In genomic region chr11:7077101-7077500, GRCh38 we compare ENCODE assay signal across 28 cellular contexts. TPM values are rescaled to one million over a fixed set of nuclear protein-coding genes. Genes with fewer than 3 reads are reported as not detected.
DNase-seq lines count a peak whose midpoint lies in the region; ATAC-seq, FAIRE-seq and TF ChIP-seq lines count a peak whose summit lies in the region.
"Had no signal": no experiment of that assay in that cellular context is flagged by ENCODE, and none has a peak within 500 bp of the region (broad histone marks: within the 10 kb centered on the region; RNA-seq: fewer than 3 reads in every experiment).

No MANE protein-coding gene starts in this region.

- H3K4me1 Mint-ChIP-seq in H9 (peaks cover 10 to 12% of the 10 kb centered on the region in 2 experiments), WTC11 (peaks cover 36% of the 10 kb centered on the region)
- no peaks in the 10 kb centered on the region for H3K4me1 Mint-ChIP-seq in activated T-helper 1 cell treated with anti-CD3 and anti-CD28 coated beads, Interleukin-12 subunit alpha, Interleukin-12 subunit beta, Interleukin-2, Interleukin-4 antibody, amounts not matched to agents 30 ng/mL and 10 ng/mL and 1 ng/mL, durations not matched to agents 14 hours and 24 hours and 36 hours (ENCODE audit: low read depth)
- H3K4me1 Mint-ChIP-seq in stimulated activated naive CD8-positive, alpha-beta T cell treated with anti-CD3 and anti-CD28 coated beads, Interleukin-15, amount 100 ng/mL, for 72 hours, result no peaks in the 10 kb centered on the region
- H3K4me1 Mint-ChIP-seq: activated CD4-positive, alpha-beta T cell treated with anti-CD3 and anti-CD28 coated beads, Interleukin-2, amount 10 ng/mL, durations not matched to agents 7 days and 5 days; activated CD8-positive, alpha-beta memory T cell treated with anti-CD3 and anti-CD28 coated beads, Interleukin-2, amount 10 ng/mL, durations not matched to agents 7 days and 5 days; activated naive CD8-positive, alpha-beta T cell treated with anti-CD3 and anti-CD28 coated beads for 36 hours; CD8-positive, alpha-beta memory T cell; T-cell had no signal

- no peak overlapping the region for H3K27ac ChIP-seq in H9 (ENCODE audit: insufficient read length, low read depth, low read length)
- no peak overlapping the region for H3K27ac ChIP-seq in liver (ENCODE audit: low read depth in 1 of 2, low read length in 2 of 2)
- H3K27ac ChIP-seq in upper lobe of right lung, result no peak overlapping the region
- H3K27ac ChIP-seq: body of pancreas, esophagus squamous epithelium, gastrocnemius medialis, thyroid gland had no signal

- H3K79me1 ChIP-seq in H9 (ENCODE audit: insufficient read depth, low read depth, low read length, poor library complexity, severe bottlenecking), result no peaks in the 10 kb centered on the region

- peak; percentile 13 for DNase-seq in Daoy (ENCODE audit: low read depth)
- DNase-seq in H9, result peak; percentile 64
- DNase-seq in WTC11 (ENCODE audit: low spot score), result peak; percentile 71
- DNase-seq in activated T-helper 1 cell treated with anti-CD3 and anti-CD28 coated beads, Interleukin-12 subunit alpha, Interleukin-12 subunit beta, Interleukin-2, Interleukin-4 antibody, amounts not matched to agents 30 ng/mL and 10 ng/mL and 1 ng/mL, durations not matched to agents 14 hours and 24 hours and 36 hours (ENCODE audit: low spot score), result no peak
- DNase-seq in stimulated activated naive CD8-positive, alpha-beta T cell treated with anti-CD3 and anti-CD28 coated beads, Interleukin-15, amount 100 ng/mL, for 72 hours, result no peak
- no peak for DNase-seq in upper lobe of right lung
- DNase-seq in H54 (ENCODE audit: insufficient read length, low spot score), result no peak
- DNase-seq: activated CD4-positive, alpha-beta T cell treated with anti-CD3 and anti-CD28 coated beads, Interleukin-2, amount 10 ng/mL, durations not matched to agents 7 days and 5 days; activated CD8-positive, alpha-beta memory T cell treated with anti-CD3 and anti-CD28 coated beads, Interleukin-2, amount 10 ng/mL, durations not matched to agents 7 days and 5 days; activated naive CD8-positive, alpha-beta T cell treated with anti-CD3 and anti-CD28 coated beads for 36 hours; body of pancreas; CD8-positive, alpha-beta memory T cell; DMS79 treated with DMSO at 0.1 percent for 48 hours; effector memory CD8-positive, alpha-beta T cell; esophagus squamous epithelium; gastrocnemius medialis; HCEC 1CT; NCI-H187; nucleus accumbens; OCI-M1; SHP77; small intestine; stimulated activated CD4-positive, alpha-beta T cell treated with anti-CD3 and anti-CD28 coated beads, Interleukin-2, amount 100 ng/mL, for 24 hours; stimulated activated naive CD4-positive, alpha-beta T cell treated with Interleukin-2 at 50 U/mL for 16 hours; T-cell; thyroid gland had no signal

- H3K27ac Mint-ChIP-seq in H9 (no peak overlapping the region), WTC11 (no peak overlapping the region)
- H3K27ac Mint-ChIP-seq in activated T-helper 1 cell treated with anti-CD3 and anti-CD28 coated beads, Interleukin-12 subunit alpha, Interleukin-12 subunit beta, Interleukin-2, Interleukin-4 antibody, amounts not matched to agents 30 ng/mL and 10 ng/mL and 1 ng/mL, durations not matched to agents 14 hours and 24 hours and 36 hours, result no peak overlapping the region
- no peak overlapping the region for H3K27ac Mint-ChIP-seq in stimulated activated naive CD8-positive, alpha-beta T cell treated with anti-CD3 and anti-CD28 coated beads, Interleukin-15, amount 100 ng/mL, for 72 hours
- H3K27ac Mint-ChIP-seq: activated CD4-positive, alpha-beta T cell treated with anti-CD3 and anti-CD28 coated beads, Interleukin-2, amount 10 ng/mL, durations not matched to agents 7 days and 5 days; activated CD8-positive, alpha-beta memory T cell treated with anti-CD3 and anti-CD28 coated beads, Interleukin-2, amount 10 ng/mL, durations not matched to agents 7 days and 5 days; activated naive CD8-positive, alpha-beta T cell treated with anti-CD3 and anti-CD28 coated beads for 36 hours; CD8-positive, alpha-beta memory T cell; effector memory CD8-positive, alpha-beta T cell; T-cell had no signal

- H3K4me3 Mint-ChIP-seq in H9, result no peak overlapping the region
- no peak overlapping the region for H3K4me3 Mint-ChIP-seq in WTC11
- no peak overlapping the region for H3K4me3 Mint-ChIP-seq in activated T-helper 1 cell treated with anti-CD3 and anti-CD28 coated beads, Interleukin-12 subunit alpha, Interleukin-12 subunit beta, Interleukin-2, Interleukin-4 antibody, amounts not matched to agents 30 ng/mL and 10 ng/mL and 1 ng/mL, durations not matched to agents 14 hours and 24 hours and 36 hours
- no peak overlapping the region for H3K4me3 Mint-ChIP-seq in stimulated activated naive CD8-positive, alpha-beta T cell treated with anti-CD3 and anti-CD28 coated beads, Interleukin-15, amount 100 ng/mL, for 72 hours
- H3K4me3 Mint-ChIP-seq: activated CD4-positive, alpha-beta T cell treated with anti-CD3 and anti-CD28 coated beads, Interleukin-2, amount 10 ng/mL, durations not matched to agents 7 days and 5 days; activated CD8-positive, alpha-beta memory T cell treated with anti-CD3 and anti-CD28 coated beads, Interleukin-2, amount 10 ng/mL, durations not matched to agents 7 days and 5 days; activated naive CD8-positive, alpha-beta T cell treated with anti-CD3 and anti-CD28 coated beads for 36 hours; CD8-positive, alpha-beta memory T cell; effector memory CD8-positive, alpha-beta T cell; T-cell had no signal

- TF ChIP-seq RAD21 in liver (IDR thresholded peaks at IDR 0.05), result no peak

- H2BK15ac ChIP-seq in H9 (ENCODE audit: low read depth, low read length), result no peak overlapping the region

- H3K4me3 ChIP-seq in liver (ENCODE audit: low read depth in 1 of 3, low read length in 3 of 3) (no peak overlapping the region), upper lobe of right lung (no peak overlapping the region)
- H3K4me3 ChIP-seq: body of pancreas, esophagus squamous epithelium, gastrocnemius medialis, thyroid gland had no signal

- H3T11ph ChIP-seq in H9 (ENCODE audit: low read length), result no peak overlapping the region

- H2BK5ac ChIP-seq in H9 (ENCODE audit: insufficient read length, low read length), result no peak overlapping the region

- ATAC-seq in WTC11, result peak; percentile 50
- no peak for ATAC-seq in stimulated activated naive CD8-positive, alpha-beta T cell treated with anti-CD3 and anti-CD28 coated beads, Interleukin-15, amount 100 ng/mL, for 72 hours
- ATAC-seq in upper lobe of right lung, result no peak
- ATAC-seq: activated CD8-positive, alpha-beta memory T cell treated with anti-CD3 and anti-CD28 coated beads, Interleukin-2, amount 10 ng/mL, durations not matched to agents 7 days and 5 days; body of pancreas; effector memory CD8-positive, alpha-beta T cell; gastrocnemius medialis; T-cell had no signal

- no peak overlapping the region for H2BK120ac ChIP-seq in H9 (ENCODE audit: low read depth, low read length, poor library complexity, severe bottlenecking)

- no peak overlapping the region for H2BK20ac ChIP-seq in H9 (ENCODE audit: low read depth, low read length, poor library complexity, severe bottlenecking)

- TF ChIP-seq CTCF in H9 (conservative IDR thresholded peaks at IDR 0.05) (no peak), WTC11 (IDR thresholded peaks at IDR 0.05) (no peak), liver (IDR thresholded peaks at IDR 0.05; ENCODE audit: low read depth, low read length, missing input control) (no peak), upper lobe of right lung (IDR thresholded peaks at IDR 0.05) (no peak)

- H3K9ac ChIP-seq in H9 (ENCODE audit: extremely low read depth, insufficient read length, low read length), result no peak overlapping the region
- H3K9ac ChIP-seq in liver (ENCODE audit: low read depth in 1 of 2, low read length in 2 of 2), result no peak overlapping the region

- H3K14ac ChIP-seq in H9 (ENCODE audit: insufficient read depth, low read length), result no peak overlapping the region

- no peaks in the 10 kb centered on the region for H3K79me2 ChIP-seq in H9 (ENCODE audit: insufficient read depth, low read length)

- FAIRE-seq in H54 (lab: Jason Lieb, UNC), result no peak
- FAIRE-seq: small intestine had no signal

- H3K4me2 ChIP-seq in H9 (ENCODE audit: insufficient read depth, insufficient read length, low read length), result no peak overlapping the region

- no peak overlapping the region for H3K4ac ChIP-seq in H9 (ENCODE audit: low read depth, low read length)

- H3K27me3 Mint-ChIP-seq in H9 (ENCODE audit: low read depth), result 0 out of 2 replicates have a peak, but pooled peaks cover 2% of the 10 kb centered on the region
- H3K27me3 Mint-ChIP-seq in WTC11 (ENCODE audit: low read depth), result no peaks in the 10 kb centered on the region; the same call in 1 of the 2 replicates
- peaks cover 1% of the 10 kb centered on the region for H3K27me3 Mint-ChIP-seq in activated T-helper 1 cell treated with anti-CD3 and anti-CD28 coated beads, Interleukin-12 subunit alpha, Interleukin-12 subunit beta, Interleukin-2, Interleukin-4 antibody, amounts not matched to agents 30 ng/mL and 10 ng/mL and 1 ng/mL, durations not matched to agents 14 hours and 24 hours and 36 hours (ENCODE audit: insufficient read depth)
- H3K27me3 Mint-ChIP-seq in stimulated activated naive CD8-positive, alpha-beta T cell treated with anti-CD3 and anti-CD28 coated beads, Interleukin-15, amount 100 ng/mL, for 72 hours, result no peaks in the 10 kb centered on the region
- H3K27me3 Mint-ChIP-seq: activated CD4-positive, alpha-beta T cell treated with anti-CD3 and anti-CD28 coated beads, Interleukin-2, amount 10 ng/mL, durations not matched to agents 7 days and 5 days; activated CD8-positive, alpha-beta memory T cell treated with anti-CD3 and anti-CD28 coated beads, Interleukin-2, amount 10 ng/mL, durations not matched to agents 7 days and 5 days had no signal

- H4K5ac ChIP-seq in H9 (ENCODE audit: insufficient read length, low read depth, low read length), result no peak overlapping the region

- no CpG with 5 or more reads among the region's 16 CpGs for WGBS in H9 (ENCODE audit: extremely low coverage, insufficient read length, low lambda C conversion rate)
- 78% methylated on average over 16 of the region's 16 CpGs for WGBS in liver

- H2AK5ac ChIP-seq in H9 (ENCODE audit: insufficient read length, low read length), result no peak overlapping the region

- H3K18ac ChIP-seq in H9 (ENCODE audit: insufficient read length, low read depth, low read length), result no peak overlapping the region

- H3K23me2 ChIP-seq in H9 (ENCODE audit: insufficient read length, low read depth, low read length, poor library complexity, severe bottlenecking), result no peaks in the 10 kb centered on the region

- no peak overlapping the region for H2AFZ ChIP-seq in H9 (ENCODE audit: low read length)

- H3K9me3 Mint-ChIP-seq in H9 (peaks cover 15 to 22% of the 10 kb centered on the region in 2 experiments), WTC11 (peaks cover 41% of the 10 kb centered on the region)
- H3K9me3 Mint-ChIP-seq in activated T-helper 1 cell treated with anti-CD3 and anti-CD28 coated beads, Interleukin-12 subunit alpha, Interleukin-12 subunit beta, Interleukin-2, Interleukin-4 antibody, amounts not matched to agents 30 ng/mL and 10 ng/mL and 1 ng/mL, durations not matched to agents 14 hours and 24 hours and 36 hours, result no peaks in the 10 kb centered on the region
- H3K9me3 Mint-ChIP-seq in stimulated activated naive CD8-positive, alpha-beta T cell treated with anti-CD3 and anti-CD28 coated beads, Interleukin-15, amount 100 ng/mL, for 72 hours, result peaks cover 8 to 12% of the 10 kb centered on the region in 2 donors
- H3K9me3 Mint-ChIP-seq: activated CD4-positive, alpha-beta T cell treated with anti-CD3 and anti-CD28 coated beads, Interleukin-2, amount 10 ng/mL, durations not matched to agents 7 days and 5 days had no signal

- intact Hi-C loops in activated T-helper 1 cell treated with anti-CD3 and anti-CD28 coated beads, Interleukin-12 subunit alpha, Interleukin-12 subunit beta, Interleukin-2, Interleukin-4 antibody, amounts not matched to agents 30 ng/mL and 10 ng/mL and 1 ng/mL, durations not matched to agents 14 hours and 24 hours and 36 hours (cut with micrococcal nuclease), result no loop called here
- intact Hi-C loops in upper lobe of right lung (cut with DNase I), result no loop called here

- H3K36me3 ChIP-seq in liver (ENCODE audit: control insufficient read depth in 4 of 4, insufficient read depth in 3 of 4, low read depth in 1 of 4, low read length in 3 of 4) (no peaks in the 10 kb centered on the region), upper lobe of right lung (no peaks in the 10 kb centered on the region)
- H3K36me3 ChIP-seq: esophagus squamous epithelium, gastrocnemius medialis, thyroid gland had no signal

- H3K27me3 ChIP-seq in H9 (ENCODE audit: insufficient read depth, low read length), result no peaks in the 10 kb centered on the region
- no peaks in the 10 kb centered on the region for H3K27me3 ChIP-seq in liver (ENCODE audit: control insufficient read depth in 4 of 4, insufficient read depth in 4 of 4, low read length in 3 of 4)
- H3K27me3 ChIP-seq in upper lobe of right lung, result no peaks in the 10 kb centered on the region
- H3K27me3 ChIP-seq: body of pancreas, esophagus squamous epithelium, gastrocnemius medialis, thyroid gland had no signal

- no peak overlapping the region for H3K23ac ChIP-seq in H9 (ENCODE audit: insufficient read length, low read depth, low read length)

- no peak overlapping the region for H3K56ac ChIP-seq in H9 (ENCODE audit: insufficient read length, low read depth, low read length)

- POLR2A ChIA-PET in WTC11 (lab: Charles Lee), result no interaction called here

- peaks cover 5 to 17% (median 15%) of the 10 kb centered on the region in 3 experiments for H3K36me3 Mint-ChIP-seq in H9 (ENCODE audit: insufficient read depth in 1 of 3, low read depth in 3 of 3)
- H3K36me3 Mint-ChIP-seq in WTC11, result peaks cover 31% of the 10 kb centered on the region
- H3K36me3 Mint-ChIP-seq in activated T-helper 1 cell treated with anti-CD3 and anti-CD28 coated beads, Interleukin-12 subunit alpha, Interleukin-12 subunit beta, Interleukin-2, Interleukin-4 antibody, amounts not matched to agents 30 ng/mL and 10 ng/mL and 1 ng/mL, durations not matched to agents 14 hours and 24 hours and 36 hours (ENCODE audit: low read depth), result no peaks in the 10 kb centered on the region
- H3K36me3 Mint-ChIP-seq: activated CD8-positive, alpha-beta memory T cell treated with anti-CD3 and anti-CD28 coated beads, Interleukin-2, amount 10 ng/mL, durations not matched to agents 7 days and 5 days; activated naive CD8-positive, alpha-beta T cell treated with anti-CD3 and anti-CD28 coated beads for 36 hours; CD8-positive, alpha-beta memory T cell; T-cell had no signal

- no peak for TF ChIP-seq POLR2A in H54 (IDR thresholded peaks at IDR 0.05; ENCODE audit: low read depth, low read length)

- H4K20me1 ChIP-seq in H9 (ENCODE audit: control insufficient read depth, insufficient read depth, insufficient read length), result no peaks in the 10 kb centered on the region

- no peaks in the 10 kb centered on the region; the same call in 1 of the 2 replicates for H3K4me1 ChIP-seq in H9 (ENCODE audit: insufficient read depth, low read length)
- no peaks in the 10 kb centered on the region for H3K4me1 ChIP-seq in liver (ENCODE audit: control insufficient read depth in 4 of 4, insufficient read depth in 4 of 4, low read length in 3 of 4)
- H3K4me1 ChIP-seq in upper lobe of right lung, result no peaks in the 10 kb centered on the region
- H3K4me1 ChIP-seq: body of pancreas, esophagus squamous epithelium, gastrocnemius medialis, thyroid gland had no signal

- CTCF ChIA-PET in WTC11 (lab: Charles Lee), result interaction anchor here (0.8 kb wide), 1 partner anchor 260 kb away, joined by 3 read pairs; no protein-coding TSS in a partner anchor

- no peak overlapping the region for H4K8ac ChIP-seq in H9 (replicated peaks; ENCODE audit: insufficient read length, low read depth, low read length)

- H3K9me3 ChIP-seq in H9 (ENCODE audit: control insufficient read depth, low read depth, low read length) (no peaks in the 10 kb centered on the region), liver (ENCODE audit: control insufficient read depth in 4 of 4, low read length in 3 of 4) (peaks cover 0 to 11% (median 3%) of the 10 kb centered on the region in 4 donors), upper lobe of right lung (no peaks in the 10 kb centered on the region)
- H3K9me3 ChIP-seq: esophagus squamous epithelium, gastrocnemius medialis, thyroid gland had no signal

- no peak overlapping the region for H4K91ac ChIP-seq in H9 (ENCODE audit: insufficient read length, low read depth, low read length)

- H2BK12ac ChIP-seq in H9 (ENCODE audit: insufficient read length, low read depth, low read length), result no peak overlapping the region

RNA-seq across cellular contexts. Expression of gene RBMXL2, which starts 11.7 kb away (rescaled TPM):
- total RNA-seq in Daoy (2014; rRNA removed; shearing (Covaris generic)), result not detected in 2 replicates
- total RNA-seq in H9 (2021) (not detected in 2 replicates), WTC11 (2021) (not detected in 3 replicates), liver (under 1 TPM; 0.05 to 0.08 TPM), upper lobe of right lung (not detected)
- polyA plus RNA-seq in liver, result not detected
- total RNA-seq in activated T-helper 1 cell treated with anti-CD3 and anti-CD28 coated beads, Interleukin-12 subunit alpha, Interleukin-12 subunit beta, Interleukin-2, Interleukin-4 antibody, amounts not matched to agents 30 ng/mL and 10 ng/mL and 1 ng/mL, durations not matched to agents 14 hours and 24 hours and 36 hours, result not detected in 2 replicates
- total RNA-seq: activated CD4-positive, alpha-beta T cell treated with anti-CD3 and anti-CD28 coated beads, Interleukin-2, amount 10 ng/mL, durations not matched to agents 7 days and 5 days; activated CD8-positive, alpha-beta memory T cell treated with anti-CD3 and anti-CD28 coated beads, Interleukin-2, amount 10 ng/mL, durations not matched to agents 7 days and 5 days; activated naive CD8-positive, alpha-beta T cell treated with anti-CD3 and anti-CD28 coated beads for 36 hours; CD8-positive, alpha-beta memory T cell; gastrocnemius medialis; T-cell had no signal
- polyA plus RNA-seq: CD8-positive, alpha-beta memory T cell had no signal

RNA-seq across cellular contexts. Expression of gene NLRP14, which starts 56.8 kb away (rescaled TPM):
- 0.48 and 0.63 TPM in 2 replicates for total RNA-seq in Daoy (2014; rRNA removed; shearing (Covaris generic))
- 0.07 TPM in 1 of 2 replicates, not detected in the other for total RNA-seq in H9 (2021)
- total RNA-seq in WTC11 (2021), result 0.05 to 0.16 TPM (median 0.07 TPM) in 3 replicates
- under 1 TPM; 0.47 to 0.50 TPM for total RNA-seq in liver
- polyA plus RNA-seq in liver, result under 1 TPM; 0.02 to 0.22 TPM
- total RNA-seq in activated T-helper 1 cell treated with anti-CD3 and anti-CD28 coated beads, Interleukin-12 subunit alpha, Interleukin-12 subunit beta, Interleukin-2, Interleukin-4 antibody, amounts not matched to agents 30 ng/mL and 10 ng/mL and 1 ng/mL, durations not matched to agents 14 hours and 24 hours and 36 hours, result 0.05 and 0.10 TPM in 2 replicates
- total RNA-seq in upper lobe of right lung, result not detected
- total RNA-seq: CD8-positive, alpha-beta memory T cell; gastrocnemius medialis; kidney epithelial cell had no signal
- polyA plus RNA-seq: CD8-positive, alpha-beta memory T cell had no signal

RNA-seq across cellular contexts. Expression of gene ZNF214, which starts 57.0 kb away (rescaled TPM):
- total RNA-seq in Daoy (2014; rRNA removed; shearing (Covaris generic)), result 1.8 and 4.6 TPM in 2 replicates
- 4.0 and 5.0 TPM in 2 replicates for total RNA-seq in H9 (2021)
- total RNA-seq in WTC11 (2021), result 3.5 to 4.1 TPM (median 4.0 TPM) in 3 replicates
- total RNA-seq in liver, result 1 to 10 TPM; 1.3 to 2.3 TPM
- polyA plus RNA-seq in liver, result 1 to 10 TPM in 1 of 2 donors, under 1 TPM in 1; 0.57 to 1.1 TPM
- not detected in 2 replicates for total RNA-seq in activated T-helper 1 cell treated with anti-CD3 and anti-CD28 coated beads, Interleukin-12 subunit alpha, Interleukin-12 subunit beta, Interleukin-2, Interleukin-4 antibody, amounts not matched to agents 30 ng/mL and 10 ng/mL and 1 ng/mL, durations not matched to agents 14 hours and 24 hours and 36 hours
- 3.7 TPM for total RNA-seq in upper lobe of right lung
- total RNA-seq: activated CD4-positive, alpha-beta T cell treated with anti-CD3 and anti-CD28 coated beads, Interleukin-2, amount 10 ng/mL, durations not matched to agents 7 days and 5 days; activated CD8-positive, alpha-beta memory T cell treated with anti-CD3 and anti-CD28 coated beads, Interleukin-2, amount 10 ng/mL, durations not matched to agents 7 days and 5 days; activated naive CD8-positive, alpha-beta T cell treated with anti-CD3 and anti-CD28 coated beads for 36 hours; CD8-positive, alpha-beta memory T cell; T-cell had no signal
- polyA plus RNA-seq: CD8-positive, alpha-beta memory T cell had no signal

Comparison
In these comparisons a context has a peak if more than half of its experiments do, and no peak if none do; other contexts are left out.
1. DNase-seq: peak in Daoy (single experiment), H9 (single experiment) and WTC11 (single experiment); none in activated T-helper 1 cell treated with anti-CD3 and anti-CD28 coated beads, Interleukin-12 subunit alpha, Interleukin-12 subunit beta, Interleukin-2, Interleukin-4 antibody, amounts not matched to agents 30 ng/mL and 10 ng/mL and 1 ng/mL, durations not matched to agents 14 hours and 24 hours and 36 hours (single experiment), stimulated activated naive CD8-positive, alpha-beta T cell treated with anti-CD3 and anti-CD28 coated beads, Interleukin-15, amount 100 ng/mL, for 72 hours (0 of 2), upper lobe of right lung (single experiment) and H54 (single experiment).